ENCODE assay signal across 11 cellular contexts in the genomic region with DNA sequence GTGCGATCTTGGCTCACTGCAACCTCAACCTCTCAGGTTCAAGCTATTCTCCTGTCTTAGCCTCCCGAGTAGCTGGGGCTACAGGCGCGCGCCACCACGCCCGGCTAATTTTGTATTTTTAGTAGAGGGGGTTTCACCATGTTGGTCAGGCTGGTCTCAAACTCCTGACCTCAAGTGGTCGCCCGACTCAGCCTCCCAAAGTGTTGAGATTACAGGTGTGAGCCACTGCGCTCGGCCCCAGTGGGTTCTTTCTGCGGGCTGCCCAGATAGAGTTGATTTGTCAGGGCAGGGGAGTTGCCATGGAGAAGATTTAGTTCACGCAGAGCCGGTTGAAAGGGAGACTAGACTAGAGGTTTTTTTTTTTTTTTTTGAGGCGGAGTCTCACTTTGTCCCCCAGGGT. TPM values are rescaled to one million over a fixed set of nuclear protein-coding genes. Genes with fewer than 3 reads are reported as not detected.
DNase-seq lines count a peak whose midpoint lies in the region; ATAC-seq and TF ChIP-seq lines count a peak whose summit lies in the region.
"Had no signal": no experiment of that assay in that cellular context is flagged by ENCODE, and none has a peak within 500 bp of the region (broad histone marks: within the 10 kb centered on the region; RNA-seq: fewer than 3 reads in every experiment).

No MANE protein-coding gene starts in this region.

- POLR2A ChIA-PET in PC-9 (lab: Charles Lee; ENCODE audit: unreplicated experiment) = no interaction called here

- H3K4me3 ChIP-seq in PC-9 (no peak overlapping the region), skeletal muscle satellite cell (ENCODE audit: low read length) (no peak overlapping the region)

- no peak for TF ChIP-seq CTCF in PC-9 (conservative IDR thresholded peaks at IDR 0.05)
- no peak for TF ChIP-seq CTCF in endothelial cell (IDR thresholded peaks at IDR 0.05; ENCODE audit: unreplicated experiment)

- peaks cover 12% of the 10 kb centered on the region for H3K36me3 Mint-ChIP-seq in activated naive CD4-positive, alpha-beta T cell treated with anti-CD3 and anti-CD28 coated beads for 36 hours (ENCODE audit: low read depth)
- no peaks in the 10 kb centered on the region for H3K36me3 Mint-ChIP-seq in endothelial cell (ENCODE audit: low read depth, unreplicated experiment)

- H3K27me3 ChIP-seq in PC-9 (ENCODE audit: insufficient read depth, low read depth) (no peaks in the 10 kb centered on the region), skeletal muscle satellite cell (ENCODE audit: control insufficient read depth, insufficient read depth, low read length) (no peaks in the 10 kb centered on the region)

- no peak overlapping the region for H3K27ac Mint-ChIP-seq in activated naive CD4-positive, alpha-beta T cell treated with anti-CD3 and anti-CD28 coated beads for 36 hours
- no peak overlapping the region for H3K27ac Mint-ChIP-seq in endothelial cell (ENCODE audit: unreplicated experiment)

- H2AFZ ChIP-seq in PC-9 = no peak overlapping the region

- BruUV-seq in PC-9 (replicated peaks; lab: Mats Ljungman, UMichigan) = no TSS peak

- H3K79me2 ChIP-seq in PC-9 (ENCODE audit: low read depth) = 0 out of 2 replicates have a peak, but pooled peaks cover 11% of the 10 kb centered on the region

- CTCF ChIA-PET in activated naive CD4-positive, alpha-beta T cell treated with anti-CD3 and anti-CD28 coated beads for 36 hours (lab: Charles Lee) = no interaction called here
- CTCF ChIA-PET in PC-9 (lab: Charles Lee) = no interaction called here

- TF ChIP-seq POLR2A in GM18505 (IDR thresholded peaks at IDR 0.05; ENCODE audit: borderline replicate concordance, extremely low read depth, insufficient read depth, insufficient read length) = no peak

- DNase-seq in activated naive CD4-positive, alpha-beta T cell treated with anti-CD3 and anti-CD28 coated beads for 36 hours = no peak
- no peak for DNase-seq in activated naive CD4-positive, alpha-beta T cell treated with anti-CD3 and anti-CD28 coated beads, Interleukin-2, amount 50 U/mL, for 16 hours
- DNase-seq in PC-9 (no peak), endothelial cell (ENCODE audit: low spot score) (no peak)
- DNase-seq in stimulated activated naive CD4-positive, alpha-beta T cell (lab: John Stamatoyannopoulos, UW) = no peak
- DNase-seq: activated CD4-positive, alpha-beta T cell treated with anti-CD3 and anti-CD28 coated beads for 1 hour; left colon had no signal

- intact Hi-C loops in activated naive CD4-positive, alpha-beta T cell treated with anti-CD3 and anti-CD28 coated beads for 36 hours (cut with micrococcal nuclease) = loop anchor here (5.0 to 10.0 kb wide), 3 partner anchors 56 to 456 kb away; partner anchors contain the start of gene RAB40B
- intact Hi-C loops in PC-9 (cut with micrococcal nuclease; ENCODE audit: unreplicated experiment) = no loop called here

- H3K9me3 ChIP-seq in PC-9 (ENCODE audit: insufficient read depth, low read depth) (no peaks in the 10 kb centered on the region), skeletal muscle satellite cell (replicated peaks; ENCODE audit: low read length) (no peaks in the 10 kb centered on the region)

- no peaks in the 10 kb centered on the region; the same call in 1 of the 2 replicates for H4K20me1 ChIP-seq in PC-9 (ENCODE audit: insufficient read depth)

- H3K9me2 ChIP-seq in PC-9 (ENCODE audit: insufficient read depth) = no peaks in the 10 kb centered on the region

- H3K9me3 Mint-ChIP-seq in activated naive CD4-positive, alpha-beta T cell treated with anti-CD3 and anti-CD28 coated beads for 36 hours = no peaks in the 10 kb centered on the region
- H3K9me3 Mint-ChIP-seq in endothelial cell (ENCODE audit: unreplicated experiment) = no peaks in the 10 kb centered on the region

- peak overlapping the region; percentile 90 for H3K9ac ChIP-seq in skeletal muscle satellite cell (ENCODE audit: low read depth, low read length)

- no peak overlapping the region for H3K27ac ChIP-seq in PC-9

- H3K4me1 Mint-ChIP-seq in activated naive CD4-positive, alpha-beta T cell treated with anti-CD3 and anti-CD28 coated beads for 36 hours (ENCODE audit: low read depth) = peaks cover 26% of the 10 kb centered on the region
- H3K4me1 Mint-ChIP-seq in endothelial cell (ENCODE audit: unreplicated experiment) = peaks cover 4% of the 10 kb centered on the region

- peak overlapping the region; percentile 79 for H3K4me3 Mint-ChIP-seq in activated naive CD4-positive, alpha-beta T cell treated with anti-CD3 and anti-CD28 coated beads for 36 hours
- H3K4me3 Mint-ChIP-seq in endothelial cell (ENCODE audit: unreplicated experiment) = peak overlapping the region; percentile 94

- ATAC-seq in GM19035 (IDR thresholded peaks at IDR 0.05; ENCODE audit: unreplicated experiment) (no peak), GM18505 (IDR thresholded peaks at IDR 0.05; ENCODE audit: unreplicated experiment) (no peak)
- ATAC-seq: left colon had no signal

- H3K36me3 ChIP-seq in PC-9 (ENCODE audit: low read depth) (no peaks in the 10 kb centered on the region), skeletal muscle satellite cell (ENCODE audit: insufficient read depth, low read length) (no peaks in the 10 kb centered on the region)

- no peaks in the 10 kb centered on the region for H3F3A ChIP-seq in PC-9 (ENCODE audit: insufficient read depth, low read depth)

- H3K27me3 Mint-ChIP-seq in activated naive CD4-positive, alpha-beta T cell treated with anti-CD3 and anti-CD28 coated beads for 36 hours (ENCODE audit: low read depth) = no peaks in the 10 kb centered on the region
- peaks cover 11% of the 10 kb centered on the region for H3K27me3 Mint-ChIP-seq in endothelial cell (ENCODE audit: unreplicated experiment)

- H3K4me2 ChIP-seq in PC-9 (0 out of 2 replicates have a peak overlapping the region, but pooled peaks have one; percentile 84), skeletal muscle satellite cell (ENCODE audit: low read length) (no peak overlapping the region)

- H3K4me1 ChIP-seq in PC-9 (replicated peaks; ENCODE audit: insufficient read depth) = no peaks in the 10 kb centered on the region
- peaks cover 9% of the 10 kb centered on the region for H3K4me1 ChIP-seq in skeletal muscle satellite cell (ENCODE audit: control insufficient read depth, insufficient read depth, low read length)

RNA-seq across cellular contexts. Expression of gene TBCD, which starts 1.7 kb away (rescaled TPM):
- 10 to 100 TPM; 71.8 to 75.3 TPM for total RNA-seq in activated naive CD4-positive, alpha-beta T cell treated with anti-CD3 and anti-CD28 coated beads for 36 hours
- total RNA-seq in PC-9 (2021) = 111 and 115 TPM in 2 replicates
- total RNA-seq in endothelial cell (ENCODE audit: unreplicated experiment) = 207 TPM
- total RNA-seq in skeletal muscle satellite cell (2012; rRNA removed) = 33.7 and 34.3 TPM in 2 replicates

RNA-seq across cellular contexts. Expression of gene FN3K, which starts 18.1 kb away (rescaled TPM):
- 1 to 10 TPM; 1.3 to 1.8 TPM for total RNA-seq in activated naive CD4-positive, alpha-beta T cell treated with anti-CD3 and anti-CD28 coated beads for 36 hours
- total RNA-seq in PC-9 (2021) (14.0 and 22.5 TPM in 2 replicates), endothelial cell (ENCODE audit: unreplicated experiment) (10.6 TPM)
- total RNA-seq in skeletal muscle satellite cell (2012; rRNA removed) = 0.87 and 2.3 TPM in 2 replicates
- total RNA-seq: HT1080 had no signal

RNA-seq across cellular contexts. Expression of gene FN3KRP, which starts 37.0 kb away (rescaled TPM):
- total RNA-seq in activated naive CD4-positive, alpha-beta T cell treated with anti-CD3 and anti-CD28 coated beads for 36 hours = 10 to 100 TPM; 30.0 to 31.7 TPM
- total RNA-seq in PC-9 (2021) (28.8 and 34.1 TPM in 2 replicates), endothelial cell (ENCODE audit: unreplicated experiment) (27.9 TPM)
- 10.4 and 10.9 TPM in 2 replicates for total RNA-seq in skeletal muscle satellite cell (2012; rRNA removed)

RNA-seq across cellular contexts. Expression of gene RAB40B, which starts 55.0 kb away (rescaled TPM):
- total RNA-seq in activated naive CD4-positive, alpha-beta T cell treated with anti-CD3 and anti-CD28 coated beads for 36 hours = under 1 TPM; 0.42 to 0.52 TPM
- total RNA-seq in PC-9 (2021) = 7.9 and 11.0 TPM in 2 replicates
- total RNA-seq in endothelial cell (ENCODE audit: unreplicated experiment) = 6.7 TPM
- 7.6 and 13.9 TPM in 2 replicates for total RNA-seq in skeletal muscle satellite cell (2012; rRNA removed)
